13 cellular contexts compared by ENCODE assay signal in genomic region chr2:186949716-186950256, GRCh38.
"Had no signal": no experiment of that assay in that cellular context is flagged by ENCODE, and none has a peak within 500 bp of the region (broad histone marks: within the 10 kb centered on the region; RNA-seq: fewer than 3 reads in every experiment).

No MANE protein-coding gene starts in this region.

- H3K4me3 Mint-ChIP-seq: central memory CD8-positive, alpha-beta T cell; effector memory CD8-positive, alpha-beta T cell; nephron progenitor cell; stimulated activated naive CD8-positive, alpha-beta T cell treated with anti-CD3 and anti-CD28 coated beads, Interleukin-15, amount 100 ng/mL, for 72 hours; T-helper 17 cell had no signal

- H3K27me3 Mint-ChIP-seq: central memory CD8-positive, alpha-beta T cell; effector memory CD8-positive, alpha-beta T cell; stimulated activated naive CD8-positive, alpha-beta T cell treated with anti-CD3 and anti-CD28 coated beads, Interleukin-15, amount 100 ng/mL, for 72 hours; T-helper 17 cell had no signal

- ATAC-seq: effector memory CD8-positive, alpha-beta T cell; stimulated activated naive CD8-positive, alpha-beta T cell treated with anti-CD3 and anti-CD28 coated beads, Interleukin-15, amount 100 ng/mL, for 72 hours; T-helper 17 cell had no signal

- H3K9me3 Mint-ChIP-seq: stimulated activated naive CD8-positive, alpha-beta T cell treated with anti-CD3 and anti-CD28 coated beads, Interleukin-15, amount 100 ng/mL, for 72 hours had no signal

- DNase-seq: activated CD4-positive, alpha-beta T cell treated with anti-CD3 and anti-CD28 coated beads, Interleukin-2, amount 50 U/mL, for 1 hour; activated CD4-positive, CD25-positive, alpha-beta regulatory T cell; activated naive CD4-positive, alpha-beta T cell treated with anti-CD3 and anti-CD28 coated beads, Interleukin-2, amount 50 U/mL, for 16 hours; activated T-cell treated with anti-CD3 and anti-CD28 coated beads, Interleukin-2, amount 50 U/mL, for 1 hour; effector memory CD8-positive, alpha-beta T cell; mesenchymal stem cell; nephron progenitor cell; stimulated activated CD4-positive, alpha-beta T cell treated with anti-CD3 and anti-CD28 coated beads, Interleukin-15, amount 100 ng/mL, for 24 hours; stimulated activated CD4-positive, alpha-beta T cell treated with anti-CD3 and anti-CD28 coated beads, Interleukin-4, amount 100 ng/mL, for 24 hours; stimulated activated naive CD8-positive, alpha-beta T cell treated with anti-CD3 and anti-CD28 coated beads, Interleukin-15, amount 100 ng/mL, for 72 hours; T-helper 17 cell; testis had no signal

- H3K27ac Mint-ChIP-seq: effector memory CD8-positive, alpha-beta T cell; nephron progenitor cell; stimulated activated naive CD8-positive, alpha-beta T cell treated with anti-CD3 and anti-CD28 coated beads, Interleukin-15, amount 100 ng/mL, for 72 hours; T-helper 17 cell had no signal

- H3K4me1 Mint-ChIP-seq: nephron progenitor cell had no signal
